Comparison of ENCODE assay signal across 1 cellular context in the genomic region with DNA sequence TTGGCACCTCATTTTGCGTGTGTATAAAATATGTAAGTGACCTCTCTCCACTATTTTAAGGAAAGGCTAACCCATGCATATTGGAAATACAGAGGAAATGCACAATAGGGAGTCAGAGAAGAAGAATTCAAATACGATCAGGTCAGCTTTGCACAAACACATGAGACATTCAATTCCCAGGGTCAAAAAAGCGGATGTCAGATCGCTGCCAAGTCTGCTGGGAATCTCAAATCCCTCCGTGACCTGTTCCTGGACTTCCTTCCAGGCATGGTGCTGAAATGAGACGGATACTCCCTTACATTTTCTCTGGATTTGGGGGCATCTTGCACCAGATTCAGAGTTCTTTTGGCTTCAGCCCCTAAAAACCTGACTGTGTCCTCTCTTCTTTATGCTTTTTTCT.
TF ChIP-seq lines count a peak whose summit lies in the region.

No MANE protein-coding gene starts in this region.

TF ChIP-seq in SK-N-SH, 30 proteins besides CTCF, POLR2A, EP300 and RAD21 (continued from another document):
- TF ChIP-seq, protein P1, sequence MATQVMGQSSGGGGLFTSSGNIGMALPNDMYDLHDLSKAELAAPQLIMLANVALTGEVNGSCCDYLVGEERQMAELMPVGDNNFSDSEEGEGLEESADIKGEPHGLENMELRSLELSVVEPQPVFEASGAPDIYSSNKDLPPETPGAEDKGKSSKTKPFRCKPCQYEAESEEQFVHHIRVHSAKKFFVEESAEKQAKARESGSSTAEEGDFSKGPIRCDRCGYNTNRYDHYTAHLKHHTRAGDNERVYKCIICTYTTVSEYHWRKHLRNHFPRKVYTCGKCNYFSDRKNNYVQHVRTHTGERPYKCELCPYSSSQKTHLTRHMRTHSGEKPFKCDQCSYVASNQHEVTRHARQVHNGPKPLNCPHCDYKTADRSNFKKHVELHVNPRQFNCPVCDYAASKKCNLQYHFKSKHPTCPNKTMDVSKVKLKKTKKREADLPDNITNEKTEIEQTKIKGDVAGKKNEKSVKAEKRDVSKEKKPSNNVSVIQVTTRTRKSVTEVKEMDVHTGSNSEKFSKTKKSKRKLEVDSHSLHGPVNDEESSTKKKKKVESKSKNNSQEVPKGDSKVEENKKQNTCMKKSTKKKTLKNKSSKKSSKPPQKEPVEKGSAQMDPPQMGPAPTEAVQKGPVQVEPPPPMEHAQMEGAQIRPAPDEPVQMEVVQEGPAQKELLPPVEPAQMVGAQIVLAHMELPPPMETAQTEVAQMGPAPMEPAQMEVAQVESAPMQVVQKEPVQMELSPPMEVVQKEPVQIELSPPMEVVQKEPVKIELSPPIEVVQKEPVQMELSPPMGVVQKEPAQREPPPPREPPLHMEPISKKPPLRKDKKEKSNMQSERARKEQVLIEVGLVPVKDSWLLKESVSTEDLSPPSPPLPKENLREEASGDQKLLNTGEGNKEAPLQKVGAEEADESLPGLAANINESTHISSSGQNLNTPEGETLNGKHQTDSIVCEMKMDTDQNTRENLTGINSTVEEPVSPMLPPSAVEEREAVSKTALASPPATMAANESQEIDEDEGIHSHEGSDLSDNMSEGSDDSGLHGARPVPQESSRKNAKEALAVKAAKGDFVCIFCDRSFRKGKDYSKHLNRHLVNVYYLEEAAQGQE (IDR thresholded peaks at IDR 0.05; ENCODE audit: low read depth, low read length): no peak
- no peak for TF ChIP-seq YY1 (IDR thresholded peaks at IDR 0.05; ENCODE audit: low read depth)
- TF ChIP-seq JUND (IDR thresholded peaks at IDR 0.05): no peak
TF ChIP-seq in SK-N-SH: peak in this region for 0.
